Comparison of ENCODE assay signal across 21 cellular contexts in the genomic region with DNA sequence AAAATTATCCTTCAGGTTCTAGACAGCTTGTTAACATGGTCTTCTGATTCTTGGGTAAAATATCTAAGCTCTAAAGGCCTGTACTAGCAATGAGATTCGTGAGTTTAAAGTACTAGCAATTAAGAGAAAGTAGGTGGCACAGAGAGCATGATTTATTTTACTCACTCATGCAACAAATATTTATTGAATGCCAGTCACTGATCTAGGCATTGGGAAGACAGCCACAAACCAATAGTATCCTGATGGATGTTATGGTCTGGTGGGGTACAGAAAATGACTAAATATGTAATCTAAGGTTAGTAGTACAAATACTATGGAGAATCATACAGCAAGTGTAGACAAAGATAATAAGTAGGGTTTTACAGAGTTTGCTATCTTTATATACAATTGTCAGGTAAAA.
"Had no signal": no experiment of that assay in that cellular context is flagged by ENCODE, and none has a peak within 500 bp of the region (broad histone marks: within the 10 kb centered on the region; RNA-seq: fewer than 3 reads in every experiment).

No MANE protein-coding gene starts in this region.

- H3K4me2 ChIP-seq: hepatocyte had no signal

- DNase-seq: esophagus squamous epithelium; foreskin melanocyte; head of caudate nucleus; kidney; left colon; left ventricle myocardium superior; mesendoderm; naive B cell; nephron progenitor cell; psoas muscle; stimulated activated CD4-positive, alpha-beta T cell treated with anti-CD3 and anti-CD28 coated beads, Interleukin-12 subunit alpha, Interleukin-12 subunit beta, amount 100 ng/mL, for 4 hours; stimulated activated naive CD4-positive, alpha-beta T cell treated with Interleukin-2 at 50 U/mL for 16 hours; tibial artery; upper lobe of left lung; uterus had no signal

- H3K36me3 ChIP-seq: esophagus squamous epithelium, neutrophil, tibial artery, upper lobe of left lung, uterus had no signal

- H3K27me3 ChIP-seq: esophagus squamous epithelium, hepatocyte, neutrophil, tibial artery, upper lobe of left lung, uterus had no signal

- H3K4me3 Mint-ChIP-seq: dendritic cell treated with granulocyte-macrophage colony-stimulating factor and Interleukin-4, amounts not matched to agents 40 ng/mL and 50 ng/mL, for 4 days; naive B cell; nephron progenitor cell had no signal

- H3K4me3 ChIP-seq: esophagus squamous epithelium, hepatocyte, lung, psoas muscle, skin epidermis, tibial artery, upper lobe of left lung, uterus had no signal

- H3K27ac ChIP-seq: esophagus squamous epithelium, hepatocyte, neutrophil, psoas muscle, skin epidermis, tibial artery, upper lobe of left lung, uterus had no signal

- H2AFZ ChIP-seq: hepatocyte had no signal

- H3K79me2 ChIP-seq: hepatocyte had no signal

- H3K9me3 ChIP-seq: esophagus squamous epithelium, neutrophil, psoas muscle, tibial artery, upper lobe of left lung, uterus had no signal

- ATAC-seq: left colon, left ventricle myocardium superior, psoas muscle, sciatic nerve had no signal

- H3K27me3 Mint-ChIP-seq: dendritic cell treated with granulocyte-macrophage colony-stimulating factor and Interleukin-4, amounts not matched to agents 40 ng/mL and 50 ng/mL, for 4 days; naive B cell had no signal

- H3K4me1 Mint-ChIP-seq: naive B cell, nephron progenitor cell had no signal

- H3K27ac Mint-ChIP-seq: dendritic cell treated with granulocyte-macrophage colony-stimulating factor and Interleukin-4, amounts not matched to agents 40 ng/mL and 50 ng/mL, for 4 days; naive B cell; nephron progenitor cell had no signal

- H3K36me3 Mint-ChIP-seq: naive B cell had no signal

- H3K4me1 ChIP-seq: esophagus squamous epithelium, psoas muscle, tibial artery, upper lobe of left lung, uterus had no signal

- H3K9me3 Mint-ChIP-seq: dendritic cell treated with granulocyte-macrophage colony-stimulating factor and Interleukin-4, amounts not matched to agents 40 ng/mL and 50 ng/mL, for 4 days; nephron progenitor cell had no signal
